In genomic region chr4:56976283-56976877, GRCh38 we compare ENCODE assay signal across 8 cellular contexts. TPM values are rescaled to one million over a fixed set of nuclear protein-coding genes. Genes with fewer than 3 reads are reported as not detected.
DNase-seq lines count a peak whose midpoint lies in the region; ATAC-seq and TF ChIP-seq lines count a peak whose summit lies in the region.

No MANE protein-coding gene starts in this region.

- no peak for TF ChIP-seq CTCF in BE2C (IDR thresholded peaks at IDR 0.05; ENCODE audit: low read depth, low read length)

- H3K4me3 ChIP-seq in BE2C (ENCODE audit: low read depth, low read length) = peak overlapping the region; percentile 99
- H3K4me3 ChIP-seq in iPS DF 6.9 (ENCODE audit: low read length) = peak overlapping the region; percentile 73

- H3K27ac ChIP-seq in iPS DF 6.9 (ENCODE audit: low read length) = no peak overlapping the region

- no peaks in the 10 kb centered on the region for H3K9me3 ChIP-seq in BE2C
- no peaks in the 10 kb centered on the region for H3K9me3 ChIP-seq in iPS DF 6.9 (ENCODE audit: control insufficient read depth, insufficient read depth, low read length)

- H3K27me3 ChIP-seq in BE2C (no peaks in the 10 kb centered on the region), iPS DF 6.9 (ENCODE audit: control insufficient read depth, insufficient read depth, low read length) (no peaks in the 10 kb centered on the region)

- H3K4me3 Mint-ChIP-seq in activated T-helper 17 cell treated with anti-CD3 and anti-CD28 coated beads, Interleukin-2, amount 50 U/mL, for 72 hours = peak overlapping the region; percentile 100
- H3K4me3 Mint-ChIP-seq in stimulated activated memory B cell treated with anti-CD40 and anti-IgM and Interleukin-4, amounts not matched to agents 10 μg/mL and 1 μg/mL and 100 μg/mL, for 72 hours = peak overlapping the region; percentile 100

- H3K36me3 Mint-ChIP-seq in activated T-helper 17 cell treated with anti-CD3 and anti-CD28 coated beads, Interleukin-2, amount 50 U/mL, for 72 hours (ENCODE audit: low read depth) = peaks cover 87% of the 10 kb centered on the region
- peaks cover 38% of the 10 kb centered on the region for H3K36me3 Mint-ChIP-seq in stimulated activated memory B cell treated with anti-CD40 and anti-IgM and Interleukin-4, amounts not matched to agents 10 μg/mL and 1 μg/mL and 100 μg/mL, for 72 hours

- peaks cover 33% of the 10 kb centered on the region for H3K36me3 ChIP-seq in BE2C
- no peaks in the 10 kb centered on the region for H3K36me3 ChIP-seq in iPS DF 6.9 (ENCODE audit: control insufficient read depth, insufficient read depth, low read length)

- peak overlapping the region; percentile 92 for H3K27ac Mint-ChIP-seq in activated T-helper 17 cell treated with anti-CD3 and anti-CD28 coated beads, Interleukin-2, amount 50 U/mL, for 72 hours
- peak overlapping the region; percentile 58 for H3K27ac Mint-ChIP-seq in stimulated activated memory B cell treated with anti-CD40 and anti-IgM and Interleukin-4, amounts not matched to agents 10 μg/mL and 1 μg/mL and 100 μg/mL, for 72 hours

- H3K4me1 ChIP-seq in BE2C = no peaks in the 10 kb centered on the region
- no peaks in the 10 kb centered on the region for H3K4me1 ChIP-seq in iPS DF 6.9 (ENCODE audit: control insufficient read depth, insufficient read depth, low read length)

- peaks cover 17% of the 10 kb centered on the region for H3K4me1 Mint-ChIP-seq in activated T-helper 17 cell treated with anti-CD3 and anti-CD28 coated beads, Interleukin-2, amount 50 U/mL, for 72 hours
- H3K4me1 Mint-ChIP-seq in stimulated activated memory B cell treated with anti-CD40 and anti-IgM and Interleukin-4, amounts not matched to agents 10 μg/mL and 1 μg/mL and 100 μg/mL, for 72 hours = peaks cover 56% of the 10 kb centered on the region

- H3K9me3 Mint-ChIP-seq in activated T-helper 17 cell treated with anti-CD3 and anti-CD28 coated beads, Interleukin-2, amount 50 U/mL, for 72 hours = no peaks in the 10 kb centered on the region
- no peaks in the 10 kb centered on the region for H3K9me3 Mint-ChIP-seq in stimulated activated memory B cell treated with anti-CD40 and anti-IgM and Interleukin-4, amounts not matched to agents 10 μg/mL and 1 μg/mL and 100 μg/mL, for 72 hours

- ATAC-seq in HG02642 (IDR thresholded peaks at IDR 0.05; ENCODE audit: poor library complexity, unreplicated experiment) = peak; percentile 0
- ATAC-seq in activated T-helper 17 cell treated with anti-CD3 and anti-CD28 coated beads, Interleukin-2, amount 50 U/mL, for 72 hours (replicated peaks) = no peak
- no peak for ATAC-seq in stimulated activated memory B cell treated with anti-CD40 and anti-IgM and Interleukin-4, amounts not matched to agents 10 μg/mL and 1 μg/mL and 100 μg/mL, for 72 hours
- no peak for ATAC-seq in GM19452 (IDR thresholded peaks at IDR 0.05; ENCODE audit: unreplicated experiment)

- DNase-seq in BE2C (no peak), iPS DF 6.9 (ENCODE audit: low read depth, low spot score) (no peak), pons (ENCODE audit: low spot score) (no peak), NCI-H1048 (lab: John Stamatoyannopoulos, UW) (no peak)

- no CpG with 5 or more reads among the region's 36 CpGs for WGBS in iPS DF 6.9 (ENCODE audit: insufficient coverage, insufficient read length)

- H3K27me3 Mint-ChIP-seq in activated T-helper 17 cell treated with anti-CD3 and anti-CD28 coated beads, Interleukin-2, amount 50 U/mL, for 72 hours = no peaks in the 10 kb centered on the region
- H3K27me3 Mint-ChIP-seq in stimulated activated memory B cell treated with anti-CD40 and anti-IgM and Interleukin-4, amounts not matched to agents 10 μg/mL and 1 μg/mL and 100 μg/mL, for 72 hours = no peaks in the 10 kb centered on the region

RNA-seq across cellular contexts. Expression of gene NOA1, which starts 1.0 kb away (rescaled TPM):
- polyA plus RNA-seq in BE2C (2012; ENCODE audit: insufficient read depth, insufficient read length, low read depth) = 16.2 TPM
- total RNA-seq in activated T-helper 17 cell treated with anti-CD3 and anti-CD28 coated beads, Interleukin-2, amount 50 U/mL, for 72 hours = 10 to 100 TPM; 18.8 to 19.7 TPM

RNA-seq across cellular contexts. Expression of gene POLR2B, which starts 2.3 kb away (rescaled TPM):
- polyA plus RNA-seq in BE2C (2012; ENCODE audit: insufficient read depth, insufficient read length, low read depth) = 67.4 TPM
- 100 to 1,000 TPM; 105 to 133 TPM for total RNA-seq in activated T-helper 17 cell treated with anti-CD3 and anti-CD28 coated beads, Interleukin-2, amount 50 U/mL, for 72 hours
